Comparison of ENCODE assay signal across 1 cellular context in the genomic region with DNA sequence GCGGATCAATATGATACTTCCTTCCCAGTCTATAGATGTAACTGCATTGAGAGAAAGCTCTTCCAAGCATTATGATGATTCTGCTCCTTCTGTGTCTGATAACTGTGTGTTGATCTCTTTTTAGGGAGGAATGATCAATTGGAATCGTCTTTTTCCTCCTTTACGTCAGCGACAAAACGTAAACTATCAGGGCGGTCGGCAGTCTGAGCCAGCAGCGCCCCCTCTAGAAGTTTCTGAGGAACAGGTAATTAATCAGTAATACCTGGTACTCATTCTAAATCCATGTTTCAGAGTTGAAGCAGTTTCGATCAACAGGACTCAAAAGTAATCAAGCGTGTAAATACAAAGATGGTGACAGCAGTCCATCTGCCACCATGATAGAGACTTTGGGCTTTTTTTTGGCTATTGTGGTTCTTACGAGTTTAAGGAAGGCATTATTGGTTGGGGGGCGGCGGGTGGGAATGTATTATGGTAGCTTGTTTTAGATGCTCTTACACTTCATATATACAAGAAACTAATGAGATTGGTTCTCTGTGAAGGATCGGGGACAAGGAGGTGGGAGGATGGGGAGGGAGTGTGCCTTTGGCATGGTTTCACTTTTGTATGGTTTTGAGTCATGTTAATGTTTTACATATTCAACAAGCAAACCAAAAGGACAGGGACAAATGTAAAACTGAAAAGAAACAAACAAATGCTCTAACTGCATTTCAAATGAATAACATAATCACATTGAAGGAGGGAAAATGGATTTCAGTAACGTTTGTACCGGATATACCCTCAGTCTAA.
TF ChIP-seq lines count a peak whose summit lies in the region.

No MANE protein-coding gene starts in this region.

TF ChIP-seq in GM12878, 131 proteins besides CTCF, POLR2A, EP300 and RAD21 (continued from another document):
- TF ChIP-seq, protein P1, sequence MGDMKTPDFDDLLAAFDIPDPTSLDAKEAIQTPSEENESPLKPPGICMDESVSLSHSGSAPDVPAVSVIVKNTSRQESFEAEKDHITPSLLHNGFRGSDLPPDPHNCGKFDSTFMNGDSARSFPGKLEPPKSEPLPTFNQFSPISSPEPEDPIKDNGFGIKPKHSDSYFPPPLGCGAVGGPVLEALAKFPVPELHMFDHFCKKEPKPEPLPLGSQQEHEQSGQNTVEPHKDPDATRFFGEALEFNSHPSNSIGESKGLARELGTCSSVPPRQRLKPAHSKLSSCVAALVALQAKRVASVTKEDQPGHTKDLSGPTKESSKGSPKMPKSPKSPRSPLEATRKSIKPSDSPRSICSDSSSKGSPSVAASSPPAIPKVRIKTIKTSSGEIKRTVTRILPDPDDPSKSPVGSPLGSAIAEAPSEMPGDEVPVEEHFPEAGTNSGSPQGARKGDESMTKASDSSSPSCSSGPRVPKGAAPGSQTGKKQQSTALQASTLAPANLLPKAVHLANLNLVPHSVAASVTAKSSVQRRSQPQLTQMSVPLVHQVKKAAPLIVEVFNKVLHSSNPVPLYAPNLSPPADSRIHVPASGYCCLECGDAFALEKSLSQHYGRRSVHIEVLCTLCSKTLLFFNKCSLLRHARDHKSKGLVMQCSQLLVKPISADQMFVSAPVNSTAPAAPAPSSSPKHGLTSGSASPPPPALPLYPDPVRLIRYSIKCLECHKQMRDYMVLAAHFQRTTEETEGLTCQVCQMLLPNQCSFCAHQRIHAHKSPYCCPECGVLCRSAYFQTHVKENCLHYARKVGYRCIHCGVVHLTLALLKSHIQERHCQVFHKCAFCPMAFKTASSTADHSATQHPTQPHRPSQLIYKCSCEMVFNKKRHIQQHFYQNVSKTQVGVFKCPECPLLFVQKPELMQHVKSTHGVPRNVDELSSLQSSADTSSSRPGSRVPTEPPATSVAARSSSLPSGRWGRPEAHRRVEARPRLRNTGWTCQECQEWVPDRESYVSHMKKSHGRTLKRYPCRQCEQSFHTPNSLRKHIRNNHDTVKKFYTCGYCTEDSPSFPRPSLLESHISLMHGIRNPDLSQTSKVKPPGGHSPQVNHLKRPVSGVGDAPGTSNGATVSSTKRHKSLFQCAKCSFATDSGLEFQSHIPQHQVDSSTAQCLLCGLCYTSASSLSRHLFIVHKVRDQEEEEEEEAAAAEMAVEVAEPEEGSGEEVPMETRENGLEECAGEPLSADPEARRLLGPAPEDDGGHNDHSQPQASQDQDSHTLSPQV (IDR thresholded peaks at IDR 0.05): no peak; the same call in 1 of the 2 replicates
- TF ChIP-seq MTA2 (IDR thresholded peaks at IDR 0.05; ENCODE audit: low read depth) (no peak), ZSCAN29 (IDR thresholded peaks at IDR 0.05) (no peak), HDAC6 (IDR thresholded peaks at IDR 0.05; ENCODE audit: unreplicated experiment) (no peak), DPF2 (IDR thresholded peaks at IDR 0.05) (0 out of 2 replicates have a peak, but pooled peaks have one; percentile 15), CREB1 (IDR thresholded peaks at IDR 0.05; ENCODE audit: low read depth) (no peak; the same call in 1 of the 2 replicates), ASH2L (IDR thresholded peaks at IDR 0.05; ENCODE audit: borderline replicate concordance, low read depth) (0 out of 2 replicates have a peak, but pooled peaks have one; percentile 34), JUNB (IDR thresholded peaks at IDR 0.05) (peak; percentile 74), MEF2B (IDR thresholded peaks at IDR 0.05; ENCODE audit: partially characterized antibody, poor library complexity, severe bottlenecking) (peak; percentile 29), HCFC1 (IDR thresholded peaks at IDR 0.05; ENCODE audit: low read length) (no peak), JUND (IDR thresholded peaks at IDR 0.05; ENCODE audit: low read depth, low read length) (peak; percentile 52; the same call in 1 of the 2 replicates), POU2F2 (IDR thresholded peaks at IDR 0.05; ENCODE audit: borderline replicate concordance, low read depth, low read length) (peak; percentile 82; the same call in 1 of the 3 replicates), SRF (IDR thresholded peaks at IDR 0.05; ENCODE audit: low read depth in 2 of 2, low read length in 2 of 2) (no peak), TCF12 (IDR thresholded peaks at IDR 0.05; ENCODE audit: low read depth, low read length) (no peak), NRF1 (conservative IDR thresholded peaks at IDR 0.05; ENCODE audit: low read depth, low read length) (no peak), TAF1 (IDR thresholded peaks at IDR 0.05; ENCODE audit: borderline replicate concordance, low read depth, low read length) (no peak), POLR2AphosphoS2 (IDR thresholded peaks at IDR 0.05; ENCODE audit: low read depth, low read length) (no peak), IKZF1 (conservative IDR thresholded peaks at IDR 0.05) (peak; percentile 29), POLR2AphosphoS5 (IDR thresholded peaks at IDR 0.05; ENCODE audit: low read length) (no peak), IKZF2 (IDR thresholded peaks at IDR 0.05) (peak; percentile 55 to 66; a peak in 3 of 4 replicates), SUZ12 (IDR thresholded peaks at IDR 0.05; ENCODE audit: unreplicated experiment) (no peak), EED (IDR thresholded peaks at IDR 0.05; ENCODE audit: low read depth) (peak; percentile 52; the same call in 1 of the 2 replicates), TBL1XR1 (IDR thresholded peaks at IDR 0.05; ENCODE audit: low read depth, low read length) (0 out of 2 replicates have a peak, but pooled peaks have one; percentile 17), NFYA (IDR thresholded peaks at IDR 0.05; ENCODE audit: borderline replicate concordance, low read depth, low read length) (no peak), HDGF (IDR thresholded peaks at IDR 0.05) (0 out of 2 replicates have a peak, but pooled peaks have one; percentile 30), NR2F1 (conservative IDR thresholded peaks at IDR 0.05) (no peak), CREM (IDR thresholded peaks at IDR 0.05; ENCODE audit: low read depth) (0 out of 2 replicates have a peak, but pooled peaks have one; percentile 22), RB1 (IDR thresholded peaks at IDR 0.05; ENCODE audit: borderline replicate concordance) (no peak), MYB (IDR thresholded peaks at IDR 0.05; ENCODE audit: borderline replicate concordance, low read depth, low read length) (no peak), IRF4 (IDR thresholded peaks at IDR 0.05; ENCODE audit: low read depth, low read length) (peak; percentile 66; the same call in 1 of the 2 replicates), ZNF207 (IDR thresholded peaks at IDR 0.05; ENCODE audit: borderline replicate concordance) (no peak), RUNX3 (IDR thresholded peaks at IDR 0.05; ENCODE audit: low read length) (peak; percentile 67), NBN (IDR thresholded peaks at IDR 0.05) (no peak), BHLHE40 (IDR thresholded peaks at IDR 0.05; ENCODE audit: borderline replicate concordance in 1 of 2, low read depth in 2 of 2, low read length in 1 of 2) (peak; percentile 39 to 61; a peak in 3 of 4 replicates), SIN3A (IDR thresholded peaks at IDR 0.05; ENCODE audit: low read depth, low read length) (no peak)
- TF ChIP-seq, protein P2, sequence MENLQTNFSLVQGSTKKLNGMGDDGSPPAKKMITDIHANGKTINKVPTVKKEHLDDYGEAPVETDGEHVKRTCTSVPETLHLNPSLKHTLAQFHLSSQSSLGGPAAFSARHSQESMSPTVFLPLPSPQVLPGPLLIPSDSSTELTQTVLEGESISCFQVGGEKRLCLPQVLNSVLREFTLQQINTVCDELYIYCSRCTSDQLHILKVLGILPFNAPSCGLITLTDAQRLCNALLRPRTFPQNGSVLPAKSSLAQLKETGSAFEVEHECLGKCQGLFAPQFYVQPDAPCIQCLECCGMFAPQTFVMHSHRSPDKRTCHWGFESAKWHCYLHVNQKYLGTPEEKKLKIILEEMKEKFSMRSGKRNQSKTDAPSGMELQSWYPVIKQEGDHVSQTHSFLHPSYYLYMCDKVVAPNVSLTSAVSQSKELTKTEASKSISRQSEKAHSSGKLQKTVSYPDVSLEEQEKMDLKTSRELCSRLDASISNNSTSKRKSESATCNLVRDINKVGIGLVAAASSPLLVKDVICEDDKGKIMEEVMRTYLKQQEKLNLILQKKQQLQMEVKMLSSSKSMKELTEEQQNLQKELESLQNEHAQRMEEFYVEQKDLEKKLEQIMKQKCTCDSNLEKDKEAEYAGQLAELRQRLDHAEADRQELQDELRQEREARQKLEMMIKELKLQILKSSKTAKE (IDR thresholded peaks at IDR 0.05; ENCODE audit: low read depth, poor library complexity, severe bottlenecking): no peak
- TF ChIP-seq, protein P3, sequence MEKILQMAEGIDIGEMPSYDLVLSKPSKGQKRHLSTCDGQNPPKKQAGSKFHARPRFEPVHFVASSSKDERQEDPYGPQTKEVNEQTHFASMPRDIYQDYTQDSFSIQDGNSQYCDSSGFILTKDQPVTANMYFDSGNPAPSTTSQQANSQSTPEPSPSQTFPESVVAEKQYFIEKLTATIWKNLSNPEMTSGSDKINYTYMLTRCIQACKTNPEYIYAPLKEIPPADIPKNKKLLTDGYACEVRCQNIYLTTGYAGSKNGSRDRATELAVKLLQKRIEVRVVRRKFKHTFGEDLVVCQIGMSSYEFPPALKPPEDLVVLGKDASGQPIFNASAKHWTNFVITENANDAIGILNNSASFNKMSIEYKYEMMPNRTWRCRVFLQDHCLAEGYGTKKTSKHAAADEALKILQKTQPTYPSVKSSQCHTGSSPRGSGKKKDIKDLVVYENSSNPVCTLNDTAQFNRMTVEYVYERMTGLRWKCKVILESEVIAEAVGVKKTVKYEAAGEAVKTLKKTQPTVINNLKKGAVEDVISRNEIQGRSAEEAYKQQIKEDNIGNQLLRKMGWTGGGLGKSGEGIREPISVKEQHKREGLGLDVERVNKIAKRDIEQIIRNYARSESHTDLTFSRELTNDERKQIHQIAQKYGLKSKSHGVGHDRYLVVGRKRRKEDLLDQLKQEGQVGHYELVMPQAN (conservative IDR thresholded peaks at IDR 0.05): no peak
- TF ChIP-seq, protein P4, sequence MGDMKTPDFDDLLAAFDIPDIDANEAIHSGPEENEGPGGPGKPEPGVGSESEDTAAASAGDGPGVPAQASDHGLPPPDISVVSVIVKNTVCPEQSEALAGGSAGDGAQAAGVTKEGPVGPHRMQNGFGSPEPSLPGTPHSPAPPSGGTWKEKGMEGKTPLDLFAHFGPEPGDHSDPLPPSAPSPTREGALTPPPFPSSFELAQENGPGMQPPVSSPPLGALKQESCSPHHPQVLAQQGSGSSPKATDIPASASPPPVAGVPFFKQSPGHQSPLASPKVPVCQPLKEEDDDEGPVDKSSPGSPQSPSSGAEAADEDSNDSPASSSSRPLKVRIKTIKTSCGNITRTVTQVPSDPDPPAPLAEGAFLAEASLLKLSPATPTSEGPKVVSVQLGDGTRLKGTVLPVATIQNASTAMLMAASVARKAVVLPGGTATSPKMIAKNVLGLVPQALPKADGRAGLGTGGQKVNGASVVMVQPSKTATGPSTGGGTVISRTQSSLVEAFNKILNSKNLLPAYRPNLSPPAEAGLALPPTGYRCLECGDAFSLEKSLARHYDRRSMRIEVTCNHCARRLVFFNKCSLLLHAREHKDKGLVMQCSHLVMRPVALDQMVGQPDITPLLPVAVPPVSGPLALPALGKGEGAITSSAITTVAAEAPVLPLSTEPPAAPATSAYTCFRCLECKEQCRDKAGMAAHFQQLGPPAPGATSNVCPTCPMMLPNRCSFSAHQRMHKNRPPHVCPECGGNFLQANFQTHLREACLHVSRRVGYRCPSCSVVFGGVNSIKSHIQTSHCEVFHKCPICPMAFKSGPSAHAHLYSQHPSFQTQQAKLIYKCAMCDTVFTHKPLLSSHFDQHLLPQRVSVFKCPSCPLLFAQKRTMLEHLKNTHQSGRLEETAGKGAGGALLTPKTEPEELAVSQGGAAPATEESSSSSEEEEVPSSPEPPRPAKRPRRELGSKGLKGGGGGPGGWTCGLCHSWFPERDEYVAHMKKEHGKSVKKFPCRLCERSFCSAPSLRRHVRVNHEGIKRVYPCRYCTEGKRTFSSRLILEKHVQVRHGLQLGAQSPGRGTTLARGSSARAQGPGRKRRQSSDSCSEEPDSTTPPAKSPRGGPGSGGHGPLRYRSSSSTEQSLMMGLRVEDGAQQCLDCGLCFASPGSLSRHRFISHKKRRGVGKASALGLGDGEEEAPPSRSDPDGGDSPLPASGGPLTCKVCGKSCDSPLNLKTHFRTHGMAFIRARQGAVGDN (IDR thresholded peaks at IDR 0.05): peak; percentile 81
- TF ChIP-seq, protein P5, sequence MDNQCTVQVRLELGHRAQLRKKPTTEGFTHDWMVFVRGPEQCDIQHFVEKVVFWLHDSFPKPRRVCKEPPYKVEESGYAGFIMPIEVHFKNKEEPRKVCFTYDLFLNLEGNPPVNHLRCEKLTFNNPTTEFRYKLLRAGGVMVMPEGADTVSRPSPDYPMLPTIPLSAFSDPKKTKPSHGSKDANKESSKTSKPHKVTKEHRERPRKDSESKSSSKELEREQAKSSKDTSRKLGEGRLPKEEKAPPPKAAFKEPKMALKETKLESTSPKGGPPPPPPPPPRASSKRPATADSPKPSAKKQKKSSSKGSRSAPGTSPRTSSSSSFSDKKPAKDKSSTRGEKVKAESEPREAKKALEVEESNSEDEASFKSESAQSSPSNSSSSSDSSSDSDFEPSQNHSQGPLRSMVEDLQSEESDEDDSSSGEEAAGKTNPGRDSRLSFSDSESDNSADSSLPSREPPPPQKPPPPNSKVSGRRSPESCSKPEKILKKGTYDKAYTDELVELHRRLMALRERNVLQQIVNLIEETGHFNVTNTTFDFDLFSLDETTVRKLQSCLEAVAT (IDR thresholded peaks at IDR 0.05): peak; percentile 63
- TF ChIP-seq, protein P6, sequence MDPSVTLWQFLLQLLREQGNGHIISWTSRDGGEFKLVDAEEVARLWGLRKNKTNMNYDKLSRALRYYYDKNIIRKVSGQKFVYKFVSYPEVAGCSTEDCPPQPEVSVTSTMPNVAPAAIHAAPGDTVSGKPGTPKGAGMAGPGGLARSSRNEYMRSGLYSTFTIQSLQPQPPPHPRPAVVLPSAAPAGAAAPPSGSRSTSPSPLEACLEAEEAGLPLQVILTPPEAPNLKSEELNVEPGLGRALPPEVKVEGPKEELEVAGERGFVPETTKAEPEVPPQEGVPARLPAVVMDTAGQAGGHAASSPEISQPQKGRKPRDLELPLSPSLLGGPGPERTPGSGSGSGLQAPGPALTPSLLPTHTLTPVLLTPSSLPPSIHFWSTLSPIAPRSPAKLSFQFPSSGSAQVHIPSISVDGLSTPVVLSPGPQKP (IDR thresholded peaks at IDR 0.05; ENCODE audit: low read depth, low read length): no peak
- TF ChIP-seq, protein P7, sequence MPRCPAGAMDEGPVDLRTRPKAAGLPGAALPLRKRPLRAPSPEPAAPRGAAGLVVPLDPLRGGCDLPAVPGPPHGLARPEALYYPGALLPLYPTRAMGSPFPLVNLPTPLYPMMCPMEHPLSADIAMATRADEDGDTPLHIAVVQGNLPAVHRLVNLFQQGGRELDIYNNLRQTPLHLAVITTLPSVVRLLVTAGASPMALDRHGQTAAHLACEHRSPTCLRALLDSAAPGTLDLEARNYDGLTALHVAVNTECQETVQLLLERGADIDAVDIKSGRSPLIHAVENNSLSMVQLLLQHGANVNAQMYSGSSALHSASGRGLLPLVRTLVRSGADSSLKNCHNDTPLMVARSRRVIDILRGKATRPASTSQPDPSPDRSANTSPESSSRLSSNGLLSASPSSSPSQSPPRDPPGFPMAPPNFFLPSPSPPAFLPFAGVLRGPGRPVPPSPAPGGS (IDR thresholded peaks at IDR 0.05; ENCODE audit: borderline replicate concordance, insufficient read depth, low read depth, low read length, poor library complexity, severe bottlenecking): no peak
- TF ChIP-seq, protein P8, sequence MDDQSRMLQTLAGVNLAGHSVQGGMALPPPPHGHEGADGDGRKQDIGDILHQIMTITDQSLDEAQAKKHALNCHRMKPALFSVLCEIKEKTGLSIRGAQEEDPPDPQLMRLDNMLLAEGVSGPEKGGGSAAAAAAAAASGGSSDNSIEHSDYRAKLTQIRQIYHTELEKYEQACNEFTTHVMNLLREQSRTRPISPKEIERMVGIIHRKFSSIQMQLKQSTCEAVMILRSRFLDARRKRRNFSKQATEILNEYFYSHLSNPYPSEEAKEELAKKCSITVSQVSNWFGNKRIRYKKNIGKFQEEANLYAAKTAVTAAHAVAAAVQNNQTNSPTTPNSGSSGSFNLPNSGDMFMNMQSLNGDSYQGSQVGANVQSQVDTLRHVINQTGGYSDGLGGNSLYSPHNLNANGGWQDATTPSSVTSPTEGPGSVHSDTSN (IDR thresholded peaks at IDR 0.05; ENCODE audit: insufficient replicate concordance, low read depth, low read length): no peak
